Comparison of ENCODE assay signal across 22 cellular contexts in the genomic region with DNA sequence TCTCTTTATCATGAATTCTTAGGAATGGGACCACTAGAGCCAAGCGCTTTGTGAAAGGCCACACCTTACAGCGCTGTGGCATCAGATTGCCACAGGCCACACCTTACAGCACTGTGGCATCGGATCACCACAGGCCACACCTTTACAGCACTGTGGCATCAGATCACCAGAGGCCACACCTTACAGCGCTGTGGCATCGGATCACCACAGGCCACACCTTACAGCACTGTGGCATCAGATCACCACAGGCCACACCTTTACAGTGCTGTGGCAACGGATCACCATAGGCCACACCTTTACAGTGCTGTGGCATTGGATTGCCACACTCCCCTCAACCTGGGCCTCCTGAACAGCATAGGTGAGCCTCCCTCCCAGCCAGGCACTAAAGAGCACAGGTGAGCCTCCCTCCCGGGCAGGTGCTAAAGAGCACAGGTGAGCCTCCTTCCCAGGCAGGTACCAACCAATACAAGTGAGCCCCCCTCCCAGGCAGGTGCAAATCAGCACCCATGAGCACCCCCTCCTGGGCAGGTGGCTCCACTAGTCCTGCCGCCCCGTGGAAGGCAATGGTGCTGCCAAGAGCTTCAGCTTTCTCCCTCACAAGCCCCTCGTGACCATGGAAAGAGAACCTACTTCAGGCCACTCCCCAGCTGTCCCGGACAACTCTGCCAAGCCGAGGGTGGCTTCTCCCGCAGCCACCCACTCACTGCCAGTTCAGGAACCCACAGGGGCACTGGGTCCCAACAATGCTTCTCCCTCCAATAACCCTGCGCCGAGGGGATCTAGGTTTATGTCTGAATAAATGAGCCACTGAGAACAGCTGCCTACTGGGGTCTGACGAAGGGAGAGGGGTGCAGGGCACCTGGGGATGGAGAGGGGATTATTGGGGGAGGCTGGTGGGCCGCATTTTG. TPM values are rescaled to one million over a fixed set of nuclear protein-coding genes. Genes with fewer than 3 reads are reported as not detected.
DNase-seq lines count a peak whose midpoint lies in the region; ATAC-seq and TF ChIP-seq lines count a peak whose summit lies in the region.
"Had no signal": no experiment of that assay in that cellular context is flagged by ENCODE, and none has a peak within 500 bp of the region (broad histone marks: within the 10 kb centered on the region; RNA-seq: fewer than 3 reads in every experiment).

No MANE protein-coding gene starts in this region.

- no peaks in the 10 kb centered on the region for H3K9me3 Mint-ChIP-seq in endothelial cell (ENCODE audit: unreplicated experiment)
- H3K9me3 Mint-ChIP-seq: activated naive CD4-positive, alpha-beta T cell treated with anti-CD3 and anti-CD28 coated beads for 36 hours; CD8-positive, alpha-beta memory T cell had no signal

- peaks cover 4% of the 10 kb centered on the region for H3K79me1 ChIP-seq in mesenchymal stem cell (replicated peaks; ENCODE audit: low read length, poor library complexity, severe bottlenecking)

- DNase-seq in GM12864 (ENCODE audit: low read depth) (no peak), SW480 (ENCODE audit: low spot score) (peak; percentile 58), mesenchymal stem cell (no peak), endothelial cell (ENCODE audit: low spot score) (no peak), posterior vena cava (ENCODE audit: low spot score) (no peak), MG63 (no peak)
- DNase-seq: activated CD4-positive, alpha-beta T cell treated with anti-CD3 and anti-CD28 coated beads for 48 hours; activated naive CD4-positive, alpha-beta T cell treated with anti-CD3 and anti-CD28 coated beads for 36 hours; CD8-positive, alpha-beta memory T cell; foreskin fibroblast; left cardiac atrium; NCI-H1092; NCI-H2107; SK-N-SH; stimulated activated CD4-positive, alpha-beta T cell treated with anti-CD3 and anti-CD28 coated beads, Interleukin-1b, Interleukin-23, amount 100 ng/mL, for 48 hours; stomach had no signal

- no peak overlapping the region for H2AFZ ChIP-seq in mesenchymal stem cell (ENCODE audit: low read depth, low read length)

- H3K14ac ChIP-seq in mesenchymal stem cell (ENCODE audit: low read length in 2 of 2) = no peak overlapping the region

- H3K27ac Mint-ChIP-seq in endothelial cell (ENCODE audit: unreplicated experiment) = no peak overlapping the region
- H3K27ac Mint-ChIP-seq: activated naive CD4-positive, alpha-beta T cell treated with anti-CD3 and anti-CD28 coated beads for 36 hours had no signal

- peaks cover 10% of the 10 kb centered on the region for H3K36me3 Mint-ChIP-seq in endothelial cell (ENCODE audit: low read depth, unreplicated experiment)

- no peak overlapping the region for H3K18ac ChIP-seq in mesenchymal stem cell (ENCODE audit: low read depth in 1 of 2, low read length in 2 of 2)

- peaks cover under 1 to 24% of the 10 kb centered on the region in 2 experiments; a peak in 2 of 3 replicates for H3K36me3 ChIP-seq in HEK293 (ENCODE audit: control insufficient read depth in 2 of 2, insufficient read depth in 1 of 2, low read length in 2 of 2)
- peaks cover 42 to 66% of the 10 kb centered on the region in 2 experiments for H3K36me3 ChIP-seq in mesenchymal stem cell (ENCODE audit: control insufficient read depth in 1 of 2, insufficient read depth in 2 of 2, low read depth in 1 of 2, low read length in 2 of 2)
- H3K36me3 ChIP-seq in MG63 = peaks cover 15% of the 10 kb centered on the region

- no peaks in the 10 kb centered on the region for H3K4me1 Mint-ChIP-seq in endothelial cell (ENCODE audit: unreplicated experiment)
- H3K4me1 Mint-ChIP-seq: CD8-positive, alpha-beta memory T cell had no signal

- no peak overlapping the region for H2AK5ac ChIP-seq in mesenchymal stem cell (ENCODE audit: low read length, severe bottlenecking)

- no peak overlapping the region for H3K4me2 ChIP-seq in mesenchymal stem cell (ENCODE audit: low read length, poor library complexity, severe bottlenecking)
- H3K4me2 ChIP-seq: SK-N-SH had no signal

- H3K23ac ChIP-seq in mesenchymal stem cell (ENCODE audit: low read length in 2 of 2) = no peak overlapping the region

- no peak overlapping the region for H2BK5ac ChIP-seq in mesenchymal stem cell (ENCODE audit: low read depth, low read length, poor library complexity, severe bottlenecking)

- no peak overlapping the region for H3K4ac ChIP-seq in mesenchymal stem cell (ENCODE audit: low read depth in 1 of 2, low read length in 2 of 2)

- H4K91ac ChIP-seq in mesenchymal stem cell (ENCODE audit: low read length) = peak overlapping the region; percentile 34

- no peaks in the 10 kb centered on the region for H3K27me3 Mint-ChIP-seq in endothelial cell (ENCODE audit: unreplicated experiment)
- H3K27me3 Mint-ChIP-seq: CD8-positive, alpha-beta memory T cell had no signal

- H2BK15ac ChIP-seq in mesenchymal stem cell (ENCODE audit: low read depth, poor library complexity, severe bottlenecking) = no peak overlapping the region

- CTCF ChIA-PET in HEK293 (lab: Yijun Ruan, JAX) = interaction anchor here (1.1 to 1.6 kb wide), 2 partner anchors 16 to 219 kb away, joined by 4 to 5 read pairs; no protein-coding TSS in a partner anchor

- H3K4me3 Mint-ChIP-seq in endothelial cell (ENCODE audit: unreplicated experiment) = no peak overlapping the region
- H3K4me3 Mint-ChIP-seq: activated naive CD4-positive, alpha-beta T cell treated with anti-CD3 and anti-CD28 coated beads for 36 hours; CD8-positive, alpha-beta memory T cell had no signal

- TF ChIP-seq CTCF in GM12864 (IDR thresholded peaks at IDR 0.05; ENCODE audit: low read depth, low read length, missing control alignments) (peak; percentile 29), HEK293 (tag by site-specific recombination; IDR thresholded peaks at IDR 0.05) (no peak), endothelial cell (IDR thresholded peaks at IDR 0.05; ENCODE audit: unreplicated experiment) (no peak)

- no peak overlapping the region for H4K8ac ChIP-seq in mesenchymal stem cell (ENCODE audit: low read length)

- POLR2A ChIA-PET in HEK293 (lab: Yijun Ruan, JAX) = no interaction called here

- H3K4me3 ChIP-seq in GM12864 (ENCODE audit: low read depth, low read length) (peak overlapping the region; percentile 26), HEK293 (ENCODE audit: low read depth, low read length) (no peak overlapping the region), mesenchymal stem cell (ENCODE audit: insufficient read depth in 1 of 2, low read depth in 1 of 2, low read length in 2 of 2) (no peak overlapping the region), MG63 (no peak overlapping the region)
- H3K4me3 ChIP-seq: ascending aorta, K562, right atrium auricular region, stomach had no signal

- no peak overlapping the region for H2BK120ac ChIP-seq in mesenchymal stem cell (ENCODE audit: low read depth, low read length)

- no peak for ATAC-seq in HG02610 (IDR thresholded peaks at IDR 0.05; ENCODE audit: unreplicated experiment)
- ATAC-seq: K562, left cardiac atrium, Panc1 had no signal

- WGBS in mesenchymal stem cell = 93% methylated on average over 17 of the region's 17 CpGs

- no peak overlapping the region for H2BK12ac ChIP-seq in mesenchymal stem cell (ENCODE audit: low read length in 2 of 2)

- H3K9ac ChIP-seq in mesenchymal stem cell (ENCODE audit: low read length) = no peak overlapping the region
- H3K9ac ChIP-seq: SK-N-SH had no signal

- intact Hi-C loops in posterior vena cava (cut with DNase I) = no loop called here

- H3K27ac ChIP-seq in HEK293 (ENCODE audit: extremely low read depth, low read depth, low read length) (no peak overlapping the region), mesenchymal stem cell (ENCODE audit: low read length, poor library complexity, severe bottlenecking) (no peak overlapping the region)
- H3K27ac ChIP-seq: ascending aorta, right atrium auricular region had no signal

- no peaks in the 10 kb centered on the region for H3K9me3 ChIP-seq in HEK293 (ENCODE audit: control insufficient read depth, insufficient read depth, low read depth, low read length)
- no peaks in the 10 kb centered on the region for H3K9me3 ChIP-seq in mesenchymal stem cell (ENCODE audit: control insufficient read depth, low read length)
- no peaks in the 10 kb centered on the region for H3K9me3 ChIP-seq in MG63
- H3K9me3 ChIP-seq: ascending aorta, right atrium auricular region, SK-N-SH, stomach had no signal

- H3K4me1 ChIP-seq in HEK293 (ENCODE audit: control insufficient read depth, insufficient read depth, low read length) = no peaks in the 10 kb centered on the region
- H3K4me1 ChIP-seq in mesenchymal stem cell (ENCODE audit: control insufficient read depth, insufficient read depth, low read depth, low read length) = peaks cover 2% of the 10 kb centered on the region
- H3K4me1 ChIP-seq: ascending aorta, right atrium auricular region, stomach had no signal

- H3K27me3 ChIP-seq in mesenchymal stem cell (ENCODE audit: control insufficient read depth in 1 of 2, insufficient read depth in 1 of 2, low read length in 2 of 2) (no peaks in the 10 kb centered on the region), MG63 (no peaks in the 10 kb centered on the region)
- H3K27me3 ChIP-seq: ascending aorta, right atrium auricular region, stomach had no signal

TF ChIP-seq in HEK293, 187 proteins besides CTCF, POLR2A, EP300 and RAD21:
- TF ChIP-seq RBAK (tag by site-specific recombination; IDR thresholded peaks at IDR 0.05) = no peak
- TF ChIP-seq ZNF548 (tag by site-specific recombination; IDR thresholded peaks at IDR 0.05) = no peak
- TF ChIP-seq, protein P1, sequence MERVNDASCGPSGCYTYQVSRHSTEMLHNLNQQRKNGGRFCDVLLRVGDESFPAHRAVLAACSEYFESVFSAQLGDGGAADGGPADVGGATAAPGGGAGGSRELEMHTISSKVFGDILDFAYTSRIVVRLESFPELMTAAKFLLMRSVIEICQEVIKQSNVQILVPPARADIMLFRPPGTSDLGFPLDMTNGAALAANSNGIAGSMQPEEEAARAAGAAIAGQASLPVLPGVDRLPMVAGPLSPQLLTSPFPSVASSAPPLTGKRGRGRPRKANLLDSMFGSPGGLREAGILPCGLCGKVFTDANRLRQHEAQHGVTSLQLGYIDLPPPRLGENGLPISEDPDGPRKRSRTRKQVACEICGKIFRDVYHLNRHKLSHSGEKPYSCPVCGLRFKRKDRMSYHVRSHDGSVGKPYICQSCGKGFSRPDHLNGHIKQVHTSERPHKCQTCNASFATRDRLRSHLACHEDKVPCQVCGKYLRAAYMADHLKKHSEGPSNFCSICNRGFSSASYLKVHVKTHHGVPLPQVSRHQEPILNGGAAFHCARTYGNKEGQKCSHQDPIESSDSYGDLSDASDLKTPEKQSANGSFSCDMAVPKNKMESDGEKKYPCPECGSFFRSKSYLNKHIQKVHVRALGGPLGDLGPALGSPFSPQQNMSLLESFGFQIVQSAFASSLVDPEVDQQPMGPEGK (tag by site-specific recombination; IDR thresholded peaks at IDR 0.05) = no peak
- peak; percentile 80 for TF ChIP-seq KLF1 (tag by site-specific recombination; IDR thresholded peaks at IDR 0.05)
TF ChIP-seq in HEK293: peak in this region for 1.

RNA-seq across cellular contexts. Expression of gene PRDM15, which starts 46.7 kb away (rescaled TPM):
- 2.5 TPM for polyA plus RNA-seq in mesenchymal stem cell (2013, experiment 1 of 2)
- 2.1 TPM for polyA plus RNA-seq in mesenchymal stem cell (2013, experiment 2 of 2)
- total RNA-seq in endothelial cell (ENCODE audit: unreplicated experiment) (7.5 TPM), posterior vena cava (1 to 10 TPM; 2.9 to 5.0 TPM)
- 3.3 and 7.8 TPM in 2 replicates for total RNA-seq in MG63 (2014; rRNA removed; shearing (Covaris generic); ENCODE audit: low replicate concordance)
